Comparison of ENCODE assay signal across 21 cellular contexts in the genomic region with DNA sequence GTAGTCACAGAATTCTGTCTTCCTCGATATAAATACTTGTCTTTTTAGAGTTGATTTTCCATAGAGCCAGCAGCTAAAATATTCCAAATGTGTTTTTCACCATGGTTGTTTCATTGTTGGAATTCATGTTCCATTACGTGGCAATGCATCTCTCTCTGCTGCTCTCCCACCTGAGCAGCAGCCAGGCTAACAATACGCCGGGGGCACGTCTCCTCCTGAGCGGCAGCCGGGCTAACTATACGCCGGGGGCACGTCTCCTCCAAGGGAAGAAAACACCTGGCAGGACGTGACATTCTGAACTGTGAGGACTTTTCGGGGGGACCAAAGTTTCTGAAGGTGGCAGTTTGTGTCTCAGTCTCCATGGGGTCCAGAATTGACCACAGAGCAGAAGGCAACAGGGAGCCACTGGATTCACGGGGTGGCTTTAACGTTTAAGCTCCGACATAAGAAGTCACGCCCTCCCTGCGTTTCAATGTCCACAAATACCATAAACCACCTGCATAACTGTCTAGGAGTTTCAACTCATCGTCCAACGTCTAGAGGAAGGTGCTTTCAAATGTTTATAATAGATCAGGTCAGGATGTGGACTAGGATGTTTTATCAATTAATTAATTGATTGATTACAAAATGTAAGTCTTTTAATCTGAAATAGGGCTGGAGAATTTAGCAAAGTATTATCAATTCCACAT. TPM values are rescaled to one million over a fixed set of nuclear protein-coding genes. Genes with fewer than 3 reads are reported as not detected.
A peak's percentile ranks its signal among the peaks of the same experiment; 100 is the strongest.
DNase-seq lines count a peak whose midpoint lies in the region; ATAC-seq and TF ChIP-seq lines count a peak whose summit lies in the region.
"Had no signal": no experiment of that assay in that cellular context is flagged by ENCODE, and none has a peak within 500 bp of the region (broad histone marks: within the 10 kb centered on the region; RNA-seq: fewer than 3 reads in every experiment).

No MANE protein-coding gene starts in this region.

- in situ Hi-C loops in GM13977 (cut with MboI; ENCODE audit: low pct_unique_long_range_greater_than_20kb, low sequenced_read_pairs, unreplicated experiment): no loop called here

- no peaks in the 10 kb centered on the region for H3K36me3 Mint-ChIP-seq in osteocyte (ENCODE audit: unreplicated experiment)
- peaks cover 4% of the 10 kb centered on the region for H3K36me3 Mint-ChIP-seq in T-helper 17 cell (ENCODE audit: low read depth)
- H3K36me3 Mint-ChIP-seq: CD14-positive monocyte; CD8-positive, alpha-beta memory T cell had no signal

- no peaks in the 10 kb centered on the region for H3K9me3 Mint-ChIP-seq in osteocyte (ENCODE audit: unreplicated experiment)
- H3K9me3 Mint-ChIP-seq: CD4-positive, alpha-beta T cell had no signal

- H3K4me2 ChIP-seq in SK-N-SH: no peak overlapping the region
- H3K4me2 ChIP-seq: BLaER1 treated with 17β-estradiol and CSF1 and Interleukin-3, amounts not matched to agents 10 nM and 100 nM had no signal

- no peaks in the 10 kb centered on the region for H3F3A ChIP-seq in SK-N-SH (replicated peaks; ENCODE audit: insufficient read depth)

- H3K27ac Mint-ChIP-seq in osteocyte (ENCODE audit: unreplicated experiment) (no peak overlapping the region), T-helper 17 cell (no peak overlapping the region)
- H3K27ac Mint-ChIP-seq: CD14-positive monocyte; CD4-positive, alpha-beta T cell had no signal

- H3K4me1 ChIP-seq in SK-N-SH (ENCODE audit: control insufficient read depth in 1 of 2, insufficient read depth in 2 of 2, low read depth in 1 of 2, low read length in 1 of 2): no peaks in the 10 kb centered on the region
- H3K4me1 ChIP-seq in spleen: no peaks in the 10 kb centered on the region
- H3K4me1 ChIP-seq: BE2C had no signal

- H3K4me3 Mint-ChIP-seq in osteocyte (ENCODE audit: unreplicated experiment): no peak overlapping the region
- H3K4me3 Mint-ChIP-seq in T-helper 17 cell: no peak overlapping the region
- H3K4me3 Mint-ChIP-seq: CD14-positive monocyte; CD4-positive, alpha-beta T cell; CD8-positive, alpha-beta memory T cell had no signal

- no peaks in the 10 kb centered on the region for H3K9me2 ChIP-seq in SK-N-SH

- no peak for TF ChIP-seq POLR2A in spleen (IDR thresholded peaks at IDR 0.05)

- H4K20me1 ChIP-seq in SK-N-SH (ENCODE audit: insufficient read depth): no peaks in the 10 kb centered on the region
- H4K20me1 ChIP-seq: BLaER1 treated with 17β-estradiol and CSF1 and Interleukin-3, amounts not matched to agents 10 nM and 100 nM had no signal

- no peaks in the 10 kb centered on the region for H3K4me1 Mint-ChIP-seq in osteocyte (ENCODE audit: unreplicated experiment)
- no peaks in the 10 kb centered on the region for H3K4me1 Mint-ChIP-seq in T-helper 17 cell
- H3K4me1 Mint-ChIP-seq: CD14-positive monocyte; CD8-positive, alpha-beta memory T cell had no signal

- CTCF ChIA-PET in SK-N-SH (lab: Yijun Ruan, JAX): interaction anchor here (1.0 to 1.7 kb wide), 2 partner anchors 8 to 10 kb away, joined by 4 to 6 read pairs; no protein-coding TSS in a partner anchor

- TF ChIP-seq CTCF in SK-N-SH (IDR thresholded peaks at IDR 0.05): no peak
- TF ChIP-seq CTCF in GM13977 (IDR thresholded peaks at IDR 0.05; ENCODE audit: extremely low read depth, insufficient read depth, missing control alignments): no peak
- TF ChIP-seq CTCF in osteocyte (IDR thresholded peaks at IDR 0.05): no peak
- TF ChIP-seq CTCF in spleen (IDR thresholded peaks at IDR 0.05 in 8 of 11, conservative IDR thresholded peaks at IDR 0.05 in 3 of 11): no peak

- H3K27me3 ChIP-seq in SK-N-SH (ENCODE audit: insufficient read depth) (no peaks in the 10 kb centered on the region), spleen (replicated peaks in 1 of 7) (peaks cover 0 to 75% (median 7%) of the 10 kb centered on the region in 7 donors)
- H3K27me3 ChIP-seq: BLaER1 treated with 17β-estradiol and CSF1 and Interleukin-3, amounts not matched to agents 10 nM and 100 nM had no signal

- no peak overlapping the region for H3K4me3 ChIP-seq in SK-N-SH (ENCODE audit: low read depth in 2 of 2, low read length in 1 of 2)
- no peak overlapping the region for H3K4me3 ChIP-seq in spleen
- H3K4me3 ChIP-seq: BLaER1 treated with 17β-estradiol and CSF1 and Interleukin-3, amounts not matched to agents 10 nM and 100 nM; GM23248 had no signal

- ATAC-seq in SK-N-SH treated with all-trans-retinoic acid at 6 μM for 48 hours (no peak), T-helper 17 cell (no peak)

- WGBS in SK-N-SH (ENCODE audit: low lambda C conversion rate): 74% methylated on average over 19 of the region's 19 CpGs
- 84 to 90% (median 89%) methylated on average over 19 of the region's 19 CpGs for WGBS in spleen, 5 donors

- H2AFZ ChIP-seq in SK-N-SH (ENCODE audit: low read depth): no peak overlapping the region
- H2AFZ ChIP-seq: GM23248 had no signal

- TF ChIP-seq RAD21 in SK-N-SH (IDR thresholded peaks at IDR 0.05; ENCODE audit: low read length): no peak

- H3K9ac ChIP-seq in SK-N-SH: no peak overlapping the region
- H3K9ac ChIP-seq: BLaER1 treated with 17β-estradiol and CSF1 and Interleukin-3, amounts not matched to agents 10 nM and 100 nM; GM23248 had no signal

- intact Hi-C loops in spleen (cut with DNase I; ENCODE audit: low total_unique reads): no loop called here

- no peaks in the 10 kb centered on the region for H3K79me2 ChIP-seq in SK-N-SH (ENCODE audit: insufficient read depth)

- H3K9me3 ChIP-seq in SK-N-SH: no peaks in the 10 kb centered on the region
- no peaks in the 10 kb centered on the region for H3K9me3 ChIP-seq in T-helper 17 cell (ENCODE audit: control insufficient read depth, low read length, poor library complexity, severe bottlenecking)
- no peaks in the 10 kb centered on the region for H3K9me3 ChIP-seq in spleen
- H3K9me3 ChIP-seq: BE2C; BLaER1 treated with 17β-estradiol and CSF1 and Interleukin-3, amounts not matched to agents 10 nM and 100 nM had no signal

- no peak for TF ChIP-seq EP300 in SK-N-SH (IDR thresholded peaks at IDR 0.05; ENCODE audit: borderline replicate concordance in 1 of 2, low read depth in 1 of 2, low read length in 1 of 2)

- H3K36me3 ChIP-seq in SK-N-SH (replicated peaks in 1 of 2; ENCODE audit: control insufficient read depth in 1 of 2, insufficient read depth in 2 of 2, low read length in 1 of 2) (no peaks in the 10 kb centered on the region), spleen (peaks cover 0 to 10% (median 0%) of the 10 kb centered on the region in 6 donors)
- H3K36me3 ChIP-seq: BE2C; BLaER1 treated with 17β-estradiol and CSF1 and Interleukin-3, amounts not matched to agents 10 nM and 100 nM had no signal

- POLR2A ChIA-PET in SK-N-SH (lab: Yijun Ruan, JAX): no interaction called here

- H3K27ac ChIP-seq in SK-N-SH (ENCODE audit: low read depth in 2 of 2, low read length in 1 of 2): no peak overlapping the region
- H3K27ac ChIP-seq in spleen: no peak overlapping the region
- H3K27ac ChIP-seq: 22Rv1; BLaER1 treated with 17β-estradiol and CSF1 and Interleukin-3, amounts not matched to agents 10 nM and 100 nM; GM23248 had no signal

- H3K27me3 Mint-ChIP-seq in osteocyte (ENCODE audit: unreplicated experiment): peaks cover 42% of the 10 kb centered on the region
- H3K27me3 Mint-ChIP-seq in T-helper 17 cell: peaks cover 55% of the 10 kb centered on the region

- peak; percentile 7 for DNase-seq in SK-N-SH
- peak; percentile 5 for DNase-seq in GM13977 (ENCODE audit: low spot score)
- peak; percentile 64 for DNase-seq in osteocyte (ENCODE audit: extremely low spot score, unreplicated experiment)
- no peak for DNase-seq in AG20443 (ENCODE audit: low spot score)
- DNase-seq in T-helper 17 cell: no peak
- DNase-seq in spleen: no peak
- DNase-seq: AML-193; BE2C; CD4-positive, alpha-beta T cell; CD8-positive, alpha-beta memory T cell; DMS 273 treated with DMSO at 0.1 percent for 48 hours; DMS79; EL; GDM1; GM23248; H7; HCEC 1CT had no signal

TF ChIP-seq in SK-N-SH, 30 proteins besides CTCF, POLR2A, EP300 and RAD21 (continues in another document):
- TF ChIP-seq FOSL2 (IDR thresholded peaks at IDR 0.05; ENCODE audit: borderline replicate concordance, low read depth) (no peak), USF2 (IDR thresholded peaks at IDR 0.05; ENCODE audit: borderline replicate concordance, low read depth, low read length) (no peak), NFIC (IDR thresholded peaks at IDR 0.05; ENCODE audit: borderline replicate concordance) (no peak), EZH2phosphoT487 (IDR thresholded peaks at IDR 0.05; ENCODE audit: borderline replicate concordance, low read depth) (no peak), ELF1 (IDR thresholded peaks at IDR 0.05) (no peak), RFX5 (IDR thresholded peaks at IDR 0.05; ENCODE audit: low read length) (no peak), MXI1 (IDR thresholded peaks at IDR 0.05; ENCODE audit: low read depth, low read length) (no peak)

TF ChIP-seq in SK-N-SH treated with all-trans-retinoic acid at 6 μM for 48 hours, 23 proteins besides CTCF, POLR2A, EP300 and RAD21:
- TF ChIP-seq RARB (CRISPR knock-in tag; IDR thresholded peaks at IDR 0.05) (no peak), TOX (CRISPR knock-in tag; IDR thresholded peaks at IDR 0.05; ENCODE audit: borderline replicate concordance) (no peak), CSRNP3 (CRISPR knock-in tag; IDR thresholded peaks at IDR 0.05) (no peak), ESRRG (CRISPR knock-in tag; IDR thresholded peaks at IDR 0.05) (no peak)

RNA-seq across cellular contexts. Expression of gene PLPP2, which starts 15.1 kb away (rescaled TPM):
- polyA plus RNA-seq in SK-N-SH (2012; rRNA removed): 27.3 and 33.6 TPM in 2 replicates
- polyA plus RNA-seq in SK-N-SH (2012; cell fraction: cytosol; rRNA removed): 19.4 and 27.7 TPM in 2 replicates
- 44.7 and 58.0 TPM in 2 replicates for polyA plus RNA-seq in SK-N-SH (2012; cell fraction: nucleus; rRNA removed)
- 1.5 and 1.9 TPM in 2 replicates for total RNA-seq in osteocyte
- 1 to 10 TPM in 1 of 2 donors, under 1 TPM in 1; 0.60 to 2.3 TPM for total RNA-seq in T-helper 17 cell
- total RNA-seq in spleen: 10 to 100 TPM in 1 of 7 donors, 1 to 10 TPM in 6; 1.8 to 27.7 (median 4.7) TPM
- 1 to 10 TPM; 1.2 to 6.2 (median 2.3) TPM for polyA plus RNA-seq in spleen
- total RNA-seq: CD8-positive, alpha-beta memory T cell had no signal
- polyA plus RNA-seq: CD14-positive monocyte had no signal

Comparison
In these comparisons a context has a peak if more than half of its experiments do, and no peak if none do; other contexts are left out.
1. DNase-seq: peak in SK-N-SH (single experiment), GM13977 (single experiment) and osteocyte (single experiment); none in AG20443 (single experiment), T-helper 17 cell (0 of 3) and spleen (single experiment).